ENCODE assay signal across 15 cellular contexts in genomic region chr5:39783756-39784421, GRCh38.
DNase-seq lines count a peak whose midpoint lies in the region; ATAC-seq lines count a peak whose summit lies in the region.
"Had no signal": no experiment of that assay in that cellular context is flagged by ENCODE, and none has a peak within 500 bp of the region (broad histone marks: within the 10 kb centered on the region; RNA-seq: fewer than 3 reads in every experiment).

No MANE protein-coding gene starts in this region.

- peak; percentile 79 for ATAC-seq in GM19351 (IDR thresholded peaks at IDR 0.05; ENCODE audit: unreplicated experiment)
- ATAC-seq in HG03558 (IDR thresholded peaks at IDR 0.05; ENCODE audit: extremely low read depth, unreplicated experiment), result peak; percentile 62
- no peak for ATAC-seq in left lobe of liver
- ATAC-seq: body of pancreas, gastroesophageal sphincter had no signal

- in situ Hi-C loops in ACHN (cut with HindIII; ENCODE audit: low pct_ligation_motif_present, low pct_unique_long_range_greater_than_20kb, low sequenced_read_pairs), result no loop called here

- peak; percentile 26 for DNase-seq in AG08396 (ENCODE audit: low spot score)
- peak; percentile 74 for DNase-seq in fibroblast of gingiva (ENCODE audit: low read depth)
- no peak for DNase-seq in left lobe of liver (ENCODE audit: low spot score)
- no peak for DNase-seq in NCI-H524 treated with DMSO at 0.1 percent for 48 hours (lab: John Stamatoyannopoulos, UW)
- DNase-seq in NCI-H2107 (lab: John Stamatoyannopoulos, UW), result no peak
- DNase-seq in ACHN, result no peak
- DNase-seq: activated CD8-positive, alpha-beta memory T cell treated with anti-CD3 and anti-CD28 coated beads for 24 hours; activated gamma-delta T cell; body of pancreas; NCI-H2171; OCI-M1; SK-N-SH had no signal

Comparison
In these comparisons a context has a peak if more than half of its experiments do, and no peak if none do; other contexts are left out.
1. DNase-seq: peak in AG08396 (single experiment) and fibroblast of gingiva (single experiment); none in left lobe of liver (single experiment), NCI-H524 treated with DMSO at 0.1 percent for 48 hours (single experiment), NCI-H2107 (single experiment) and ACHN (single experiment).